8 cellular contexts compared by ENCODE assay signal in the genomic region with DNA sequence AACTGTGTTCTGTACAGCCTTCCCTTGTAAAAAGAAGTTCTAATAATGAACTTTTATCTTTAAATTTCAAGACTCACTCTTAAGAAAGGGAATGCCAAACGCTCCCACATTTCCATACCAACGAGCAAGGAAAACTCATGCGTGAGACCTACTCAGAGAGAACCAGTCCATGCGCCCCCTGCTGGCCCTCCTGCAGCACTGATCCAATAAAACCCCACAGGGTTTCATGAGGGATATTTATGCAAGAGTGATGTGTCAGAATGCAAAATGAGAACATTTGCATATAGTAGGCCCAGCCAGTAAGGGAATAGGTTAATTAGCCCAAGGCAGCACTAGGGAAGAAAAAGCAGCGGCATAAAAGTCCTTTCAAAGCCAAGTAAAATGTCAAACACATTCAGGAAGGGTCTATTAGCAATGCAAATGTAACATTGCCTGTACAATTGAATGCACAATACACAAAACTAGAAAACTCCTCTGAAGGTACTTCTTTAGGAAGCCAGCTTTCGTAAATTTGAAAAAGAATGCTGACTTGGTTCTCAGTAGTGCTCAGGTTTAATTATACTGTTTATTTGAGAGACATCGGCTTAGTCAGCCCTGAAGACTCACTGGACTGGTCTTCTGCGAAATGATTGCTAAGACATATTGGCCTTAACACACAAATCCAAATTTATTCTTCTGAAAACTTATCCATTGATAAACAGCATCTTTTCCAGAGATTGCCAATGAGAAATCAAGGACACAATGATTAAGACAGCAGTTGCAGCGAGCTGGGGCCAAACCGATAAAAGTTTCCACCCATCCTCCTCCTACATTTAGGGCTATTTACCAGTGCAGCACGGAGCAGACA.
DNase-seq lines count a peak whose midpoint lies in the region; ATAC-seq and TF ChIP-seq lines count a peak whose summit lies in the region.

No MANE protein-coding gene starts in this region.

- TF ChIP-seq CTCF in Caco-2 (IDR thresholded peaks at IDR 0.05; ENCODE audit: insufficient read depth in 1 of 2, low read depth in 1 of 2, low read length in 1 of 2, severe bottlenecking in 1 of 2, unreplicated experiment in 1 of 2) (peak; percentile 83 to 84), LNCaP clone FGC (IDR thresholded peaks at IDR 0.05; ENCODE audit: control insufficient read depth, extremely low read depth, insufficient read depth) (peak; percentile 91)

- H3K4me3 Mint-ChIP-seq in Caco-2 (ENCODE audit: unreplicated experiment), result no peak overlapping the region
- no peak overlapping the region for H3K4me3 Mint-ChIP-seq in activated naive CD8-positive, alpha-beta T cell treated with anti-CD3 and anti-CD28 coated beads, Interleukin-2, amount 10 ng/mL, durations not matched to agents 7 days and 5 days

- no peaks in the 10 kb centered on the region for H3K27me3 ChIP-seq in Caco-2 (replicated peaks; ENCODE audit: control insufficient read depth, insufficient read depth, low read length)

- H3K4me1 Mint-ChIP-seq in Caco-2 (ENCODE audit: low read depth, unreplicated experiment), result peaks cover 6% of the 10 kb centered on the region
- no peaks in the 10 kb centered on the region for H3K4me1 Mint-ChIP-seq in activated naive CD8-positive, alpha-beta T cell treated with anti-CD3 and anti-CD28 coated beads, Interleukin-2, amount 10 ng/mL, durations not matched to agents 7 days and 5 days

- no peak overlapping the region for H3K27ac Mint-ChIP-seq in Caco-2 (ENCODE audit: unreplicated experiment)
- H3K27ac Mint-ChIP-seq in activated naive CD8-positive, alpha-beta T cell treated with anti-CD3 and anti-CD28 coated beads, Interleukin-2, amount 10 ng/mL, durations not matched to agents 7 days and 5 days, result no peak overlapping the region

- no peaks in the 10 kb centered on the region for H3K36me3 Mint-ChIP-seq in Caco-2 (ENCODE audit: insufficient read depth, unreplicated experiment)
- peaks cover 3% of the 10 kb centered on the region for H3K36me3 Mint-ChIP-seq in activated naive CD8-positive, alpha-beta T cell treated with anti-CD3 and anti-CD28 coated beads, Interleukin-2, amount 10 ng/mL, durations not matched to agents 7 days and 5 days

- H3K36me3 ChIP-seq in Caco-2 (ENCODE audit: control insufficient read depth, insufficient read depth, low read length), result no peaks in the 10 kb centered on the region; the same call in 1 of the 2 replicates

- peaks cover 6% of the 10 kb centered on the region for H3K4me1 ChIP-seq in Caco-2

- ATAC-seq in GM21381 (IDR thresholded peaks at IDR 0.05; ENCODE audit: unreplicated experiment) (peak; percentile 34), SK-N-SH treated with all-trans-retinoic acid at 6 μM for 48 hours (peak; percentile 83), left cardiac atrium (peak; percentile 69 to 75)
- ATAC-seq in activated naive CD8-positive, alpha-beta T cell treated with anti-CD3 and anti-CD28 coated beads, Interleukin-2, amount 10 ng/mL, durations not matched to agents 7 days and 5 days (ENCODE audit: low read depth), result peak; percentile 44

- DNase-seq in Caco-2 (peak; percentile 61 to 67), LNCaP clone FGC (ENCODE audit: low read depth) (peak; percentile 35), left cardiac atrium (peak; percentile 77), putamen (ENCODE audit: low spot score) (peak; percentile 87), islet precursor cell (no peak)
- DNase-seq in activated naive CD8-positive, alpha-beta T cell treated with anti-CD3 and anti-CD28 coated beads, Interleukin-2, amount 10 ng/mL, durations not matched to agents 7 days and 5 days, result peak; percentile 69

- no peaks in the 10 kb centered on the region for H3K9me3 ChIP-seq in Caco-2

- no TSS peak for BruUV-seq in Caco-2 (replicated peaks; lab: Mats Ljungman, UMichigan)

- CTCF ChIA-PET in Caco-2 (lab: Charles Lee), result interaction anchor here (0.6 to 1.4 kb wide), 9 partner anchors 9 to 628 kb away, joined by 3 to 8 read pairs (median 3); no protein-coding TSS in a partner anchor

- H3K9me3 Mint-ChIP-seq in Caco-2 (ENCODE audit: unreplicated experiment), result no peaks in the 10 kb centered on the region
- no peaks in the 10 kb centered on the region for H3K9me3 Mint-ChIP-seq in activated naive CD8-positive, alpha-beta T cell treated with anti-CD3 and anti-CD28 coated beads, Interleukin-2, amount 10 ng/mL, durations not matched to agents 7 days and 5 days

- H3K4me3 ChIP-seq in Caco-2 (ENCODE audit: low read depth, low read length), result no peak overlapping the region
- no peak overlapping the region for H3K4me3 ChIP-seq in LNCaP clone FGC (ENCODE audit: low read depth, low read length)

- POLR2A ChIA-PET in Caco-2 (lab: Charles Lee), result no interaction called here
- POLR2A ChIA-PET in activated naive CD8-positive, alpha-beta T cell treated with anti-CD3 and anti-CD28 coated beads, Interleukin-2, amount 10 ng/mL, durations not matched to agents 7 days and 5 days (lab: Charles Lee), result interaction anchor here (0.5 to 1.9 kb wide), 4 partner anchors 9 to 432 kb away, joined by 3 to 11 read pairs (median 5); partner anchors contain the start of gene ATXN1

- no peaks in the 10 kb centered on the region for H3K27me3 Mint-ChIP-seq in Caco-2 (ENCODE audit: insufficient read depth, unreplicated experiment)
- no peaks in the 10 kb centered on the region for H3K27me3 Mint-ChIP-seq in activated naive CD8-positive, alpha-beta T cell treated with anti-CD3 and anti-CD28 coated beads, Interleukin-2, amount 10 ng/mL, durations not matched to agents 7 days and 5 days

- intact Hi-C loops in Caco-2 (cut with micrococcal nuclease; ENCODE audit: unreplicated experiment) (loop anchor here (1.0 to 2.0 kb wide), 4 partner anchors 78 to 431 kb away; no protein-coding TSS in a partner anchor), left cardiac atrium (cut with DNase I) (loop anchor here (2.0 to 10.0 kb wide), 6 partner anchors 77 to 753 kb away; partner anchors contain the start of gene ATXN1 (in 2 of the 2))

TF ChIP-seq in SK-N-SH treated with all-trans-retinoic acid at 6 μM for 48 hours, 23 proteins besides CTCF, POLR2A, EP300 and RAD21 (continues in another document):
- TF ChIP-seq ZC3H10 (CRISPR knock-in tag; IDR thresholded peaks at IDR 0.05), result no peak
- no peak for TF ChIP-seq RARB (CRISPR knock-in tag; IDR thresholded peaks at IDR 0.05)
- TF ChIP-seq TCF4 (CRISPR knock-in tag; IDR thresholded peaks at IDR 0.05; ENCODE audit: borderline replicate concordance), result no peak
- no peak for TF ChIP-seq ESRRG (CRISPR knock-in tag; IDR thresholded peaks at IDR 0.05)
- no peak for TF ChIP-seq ZFP30 (CRISPR knock-in tag; IDR thresholded peaks at IDR 0.05)
- no peak for TF ChIP-seq POU6F1 (CRISPR knock-in tag; IDR thresholded peaks at IDR 0.05; ENCODE audit: borderline replicate concordance, low read depth)
- TF ChIP-seq SNAI2 (CRISPR knock-in tag; IDR thresholded peaks at IDR 0.05), result no peak
- TF ChIP-seq ISL1 (CRISPR knock-in tag; IDR thresholded peaks at IDR 0.05), result no peak
- TF ChIP-seq GLIS3 (CRISPR knock-in tag; IDR thresholded peaks at IDR 0.05), result no peak
- no peak for TF ChIP-seq ZNF565 (CRISPR knock-in tag; conservative IDR thresholded peaks at IDR 0.05; ENCODE audit: low read depth)
- no peak for TF ChIP-seq ZNF8 (CRISPR knock-in tag; IDR thresholded peaks at IDR 0.05)
- no peak for TF ChIP-seq OSR1 (CRISPR knock-in tag; IDR thresholded peaks at IDR 0.05)
- no peak for TF ChIP-seq ZNF70 (CRISPR knock-in tag; IDR thresholded peaks at IDR 0.05)
- TF ChIP-seq, protein P1, sequence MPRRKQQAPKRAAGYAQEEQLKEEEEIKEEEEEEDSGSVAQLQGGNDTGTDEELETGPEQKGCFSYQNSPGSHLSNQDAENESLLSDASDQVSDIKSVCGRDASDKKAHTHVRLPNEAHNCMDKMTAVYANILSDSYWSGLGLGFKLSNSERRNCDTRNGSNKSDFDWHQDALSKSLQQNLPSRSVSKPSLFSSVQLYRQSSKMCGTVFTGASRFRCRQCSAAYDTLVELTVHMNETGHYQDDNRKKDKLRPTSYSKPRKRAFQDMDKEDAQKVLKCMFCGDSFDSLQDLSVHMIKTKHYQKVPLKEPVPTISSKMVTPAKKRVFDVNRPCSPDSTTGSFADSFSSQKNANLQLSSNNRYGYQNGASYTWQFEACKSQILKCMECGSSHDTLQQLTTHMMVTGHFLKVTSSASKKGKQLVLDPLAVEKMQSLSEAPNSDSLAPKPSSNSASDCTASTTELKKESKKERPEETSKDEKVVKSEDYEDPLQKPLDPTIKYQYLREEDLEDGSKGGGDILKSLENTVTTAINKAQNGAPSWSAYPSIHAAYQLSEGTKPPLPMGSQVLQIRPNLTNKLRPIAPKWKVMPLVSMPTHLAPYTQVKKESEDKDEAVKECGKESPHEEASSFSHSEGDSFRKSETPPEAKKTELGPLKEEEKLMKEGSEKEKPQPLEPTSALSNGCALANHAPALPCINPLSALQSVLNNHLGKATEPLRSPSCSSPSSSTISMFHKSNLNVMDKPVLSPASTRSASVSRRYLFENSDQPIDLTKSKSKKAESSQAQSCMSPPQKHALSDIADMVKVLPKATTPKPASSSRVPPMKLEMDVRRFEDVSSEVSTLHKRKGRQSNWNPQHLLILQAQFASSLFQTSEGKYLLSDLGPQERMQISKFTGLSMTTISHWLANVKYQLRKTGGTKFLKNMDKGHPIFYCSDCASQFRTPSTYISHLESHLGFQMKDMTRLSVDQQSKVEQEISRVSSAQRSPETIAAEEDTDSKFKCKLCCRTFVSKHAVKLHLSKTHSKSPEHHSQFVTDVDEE (CRISPR knock-in tag; IDR thresholded peaks at IDR 0.05), result no peak
